Comparison of ENCODE assay signal across 9 cellular contexts in the genomic region with DNA sequence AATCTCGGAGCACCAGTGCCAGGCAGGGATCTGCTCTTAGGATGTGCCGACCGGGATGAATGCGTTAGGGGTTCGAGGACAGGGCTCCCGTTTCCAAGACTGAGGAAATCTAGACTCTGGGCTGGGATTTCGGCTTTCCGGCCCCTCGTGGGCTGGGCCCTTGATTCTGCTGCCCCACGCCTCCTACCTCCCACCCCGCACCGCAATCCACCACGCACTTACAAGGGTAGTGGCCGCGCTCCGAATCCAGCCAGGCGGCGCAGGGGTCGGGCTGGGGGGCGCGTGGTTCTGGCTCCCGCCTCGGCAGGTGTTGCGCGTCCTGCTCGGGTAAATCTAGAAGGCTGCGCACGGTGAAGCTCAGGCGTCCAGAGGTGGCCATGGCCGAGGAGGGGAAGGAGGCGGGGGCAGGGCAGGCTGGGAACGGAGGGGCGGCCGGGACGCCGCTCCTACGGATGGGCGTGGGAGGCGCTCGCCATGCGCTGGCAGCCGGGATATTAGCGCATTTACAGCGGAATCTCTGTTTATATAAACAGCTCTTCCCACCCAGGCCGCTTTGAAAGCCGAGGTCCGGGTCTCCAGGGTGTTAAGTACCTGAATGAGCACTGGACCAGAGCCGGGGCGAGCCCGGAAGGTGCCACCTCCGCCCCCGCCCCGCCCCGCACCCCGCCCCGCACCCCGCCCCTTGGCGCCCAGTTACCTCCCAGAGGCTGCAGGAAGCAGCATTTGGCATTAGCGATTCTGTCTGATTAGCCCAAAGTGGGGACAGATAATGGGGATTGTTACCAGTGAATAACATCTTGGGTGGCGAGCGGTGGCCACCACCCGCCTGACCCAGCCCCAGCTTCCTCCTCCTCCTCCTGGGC. TPM values are rescaled to one million over a fixed set of nuclear protein-coding genes. Genes with fewer than 3 reads are reported as not detected.
DNase-seq lines count a peak whose midpoint lies in the region; ATAC-seq, FAIRE-seq and TF ChIP-seq lines count a peak whose summit lies in the region.
"Had no signal": no experiment of that assay in that cellular context is flagged by ENCODE, and none has a peak within 500 bp of the region (broad histone marks: within the 10 kb centered on the region; RNA-seq: fewer than 3 reads in every experiment).

A gene (minus strand): TSS at position 604 of the 863 bp plus-strand sequence. CDS start 225 bp downstream, at position 379.

- H3K79me2 ChIP-seq in mesendoderm (ENCODE audit: control insufficient read depth, insufficient read depth, low read length), result no peaks in the 10 kb centered on the region

- H3K36me3 ChIP-seq in H7 (replicated peaks; ENCODE audit: control insufficient read depth, insufficient read depth, low read length), result no peaks in the 10 kb centered on the region
- no peaks in the 10 kb centered on the region for H3K36me3 ChIP-seq in bronchial epithelial cell (ENCODE audit: control insufficient read depth, insufficient read depth, low read length)
- H3K36me3 ChIP-seq in mesendoderm (ENCODE audit: control insufficient read depth, insufficient read depth, low read length), result no peaks in the 10 kb centered on the region
- no peaks in the 10 kb centered on the region for H3K36me3 ChIP-seq in CD8-positive, alpha-beta memory T cell (ENCODE audit: insufficient read depth, low read length)

- CTCF ChIA-PET in CD8-positive, alpha-beta memory T cell (lab: Charles Lee), result no interaction called here

- no peak within 1 kb of the TSS for H3K56ac ChIP-seq in mesendoderm (ENCODE audit: low read length)

- DNase-seq in H7 (peak; percentile 82), bronchial epithelial cell (ENCODE audit: low read depth) (no peak), mesendoderm (peak; percentile 47), H4 (ENCODE audit: low spot score) (no peak)
- no peak for DNase-seq in stimulated activated CD4-positive, alpha-beta T cell treated with anti-CD3 and anti-CD28 coated beads, Interleukin-2, amount 100 ng/mL, for 48 hours
- no peak for DNase-seq in CD8-positive, alpha-beta memory T cell

- TF ChIP-seq CTCF in 22Rv1 (IDR thresholded peaks at IDR 0.05) (no peak), bronchial epithelial cell (IDR thresholded peaks at IDR 0.05; ENCODE audit: insufficient read depth, low read length, severe bottlenecking) (no peak)

- H4K8ac ChIP-seq in mesendoderm (ENCODE audit: low read depth, low read length), result no peak within 1 kb of the TSS

- no peaks in the 10 kb centered on the region for H3K36me3 Mint-ChIP-seq in CD8-positive, alpha-beta memory T cell

- H3K4me3 ChIP-seq in H7 (ENCODE audit: insufficient read depth, low read depth, low read length) (peak within 1 kb of the TSS; percentile 44), bronchial epithelial cell (ENCODE audit: low read depth, low read length) (peak within 1 kb of the TSS; percentile 53), mesendoderm (ENCODE audit: low read length) (no peak within 1 kb of the TSS)
- H3K4me3 ChIP-seq in CD8-positive, alpha-beta memory T cell (ENCODE audit: low read length), result no peak within 1 kb of the TSS

- H3K9me3 Mint-ChIP-seq in CD8-positive, alpha-beta memory T cell, result peaks cover 0 to 8% (median 0%) of the 10 kb centered on the region in 5 donors

- WGBS in mesendoderm (ENCODE audit: extremely low coverage, insufficient coverage, low lambda C conversion rate), result no CpG with 5 or more reads among the region's 62 CpGs

- H3K27me3 ChIP-seq in H7 (ENCODE audit: control insufficient read depth, insufficient read depth, low read length) (peaks cover 99% of the 10 kb centered on the region), bronchial epithelial cell (ENCODE audit: control insufficient read depth, insufficient read depth, low read length) (no peaks in the 10 kb centered on the region), mesendoderm (ENCODE audit: insufficient read depth, low read length, poor library complexity) (peaks cover 70% of the 10 kb centered on the region)
- peaks cover 7% of the 10 kb centered on the region for H3K27me3 ChIP-seq in CD8-positive, alpha-beta memory T cell (ENCODE audit: insufficient read depth, low read length, poor library complexity, severe bottlenecking)

- H3K79me1 ChIP-seq in mesendoderm (ENCODE audit: low read length), result no peaks in the 10 kb centered on the region

- peaks cover 34 to 57% of the 10 kb centered on the region in 2 donors for H3K27me3 Mint-ChIP-seq in CD8-positive, alpha-beta memory T cell

- no peak within 1 kb of the TSS for H2BK5ac ChIP-seq in mesendoderm (ENCODE audit: low read length)

- H3K9ac ChIP-seq in mesendoderm (ENCODE audit: low read length), result no peak within 1 kb of the TSS

- peaks cover 4% of the 10 kb centered on the region for H3K4me1 ChIP-seq in mesendoderm (ENCODE audit: control insufficient read depth, low read depth, low read length)
- no peaks in the 10 kb centered on the region for H3K4me1 ChIP-seq in CD8-positive, alpha-beta memory T cell (ENCODE audit: insufficient read depth, low read length)

- FAIRE-seq in bronchial epithelial cell (lab: Jason Lieb, UNC), result no peak

- H2AK5ac ChIP-seq in mesendoderm (ENCODE audit: low read length), result no peak within 1 kb of the TSS

- H3K23ac ChIP-seq in mesendoderm (ENCODE audit: low read length), result no peak within 1 kb of the TSS

- H3K4me1 Mint-ChIP-seq in CD8-positive, alpha-beta memory T cell, result no peaks in the 10 kb centered on the region

- no peak within 1 kb of the TSS for H4K5ac ChIP-seq in mesendoderm (ENCODE audit: low read length)

- peak within 1 kb of the TSS; percentile 77 for H3K4me2 ChIP-seq in mesendoderm (ENCODE audit: low read length)

- no peak for ATAC-seq in GM19023 (IDR thresholded peaks at IDR 0.05; ENCODE audit: unreplicated experiment)

- no peak within 1 kb of the TSS for H3K4me3 Mint-ChIP-seq in CD8-positive, alpha-beta memory T cell

- H3K4ac ChIP-seq in mesendoderm (ENCODE audit: low read depth, low read length), result no peak within 1 kb of the TSS

- no peak within 1 kb of the TSS for H3K18ac ChIP-seq in mesendoderm (ENCODE audit: low read length)

- H3K27ac ChIP-seq in 22Rv1 (peak within 1 kb of the TSS; percentile 51), mesendoderm (ENCODE audit: low read depth, low read length) (no peak within 1 kb of the TSS)
- H3K27ac ChIP-seq in CD8-positive, alpha-beta memory T cell (ENCODE audit: low read depth, low read length), result no peak within 1 kb of the TSS

- H2BK15ac ChIP-seq in mesendoderm (replicated peaks; ENCODE audit: low read depth), result no peak within 1 kb of the TSS

- POLR2A ChIA-PET in CD8-positive, alpha-beta memory T cell (lab: Charles Lee), result no interaction called here

- H3K27ac Mint-ChIP-seq in CD8-positive, alpha-beta memory T cell, result no peak within 1 kb of the TSS

- no peaks in the 10 kb centered on the region for H3K9me3 ChIP-seq in CD8-positive, alpha-beta memory T cell (ENCODE audit: low read length)

- H2BK120ac ChIP-seq in mesendoderm (ENCODE audit: low read depth, low read length), result no peak within 1 kb of the TSS

RNA-seq across cellular contexts. Expression of the gene that starts here (rescaled TPM):
- not detected in 2 replicates for total RNA-seq in H7 (2014; rRNA removed; shearing (Covaris generic))
- 0.26 and 1.7 TPM in 2 replicates for total RNA-seq in bronchial epithelial cell
- polyA plus RNA-seq in mesendoderm (2013, experiment 1 of 2), result 0.03 TPM
- polyA plus RNA-seq in mesendoderm (2013, experiment 2 of 2), result 0.03 TPM
- not detected for total RNA-seq in CD8-positive, alpha-beta memory T cell
- polyA plus RNA-seq in CD8-positive, alpha-beta memory T cell, result not detected
- total RNA-seq in H4 (2014; rRNA removed; shearing (Covaris generic)), result 1.6 and 1.7 TPM in 2 replicates
- total RNA-seq: ureter had no signal

Comparison
In these comparisons a context has a peak if more than half of its experiments do, and no peak if none do; other contexts are left out.
1. Peak in DNase-seq and H3K4me3 ChIP-seq in H7; RNA of the gene not detected or under 1 TPM.